In the genomic region with DNA sequence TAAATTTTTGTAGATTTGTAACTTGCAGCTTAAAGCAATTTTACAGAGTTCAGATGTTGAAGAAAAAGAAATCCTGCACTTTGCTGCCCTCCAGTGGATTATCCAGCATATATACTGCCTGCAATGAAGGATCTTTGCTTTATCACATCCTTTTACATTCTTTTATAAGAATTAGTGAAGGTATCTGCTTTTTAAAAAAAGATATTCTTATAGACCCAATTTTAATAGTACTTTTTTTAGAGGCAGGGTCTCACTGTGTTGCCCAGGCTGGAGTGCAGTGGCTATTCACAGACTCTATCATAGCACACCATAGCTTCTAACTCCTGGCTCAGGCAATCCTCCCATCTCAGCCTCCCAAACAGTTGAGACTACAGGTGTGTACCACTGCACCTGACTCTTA, we compare ENCODE assay signal across 8 cellular contexts.
A peak's percentile ranks its signal among the peaks of the same experiment; 100 is the strongest.
DNase-seq lines count a peak whose midpoint lies in the region; ATAC-seq and TF ChIP-seq lines count a peak whose summit lies in the region.

No MANE protein-coding gene starts in this region.

- intact Hi-C loops in activated T-helper 2 cell treated with anti-CD3 and anti-CD28 coated beads, Interferon-gamma antibody, Interleukin-2, Interleukin-4, amounts not matched to agents 10 μg/mL and 5 μg/mL and 100 μg/mL, durations not matched to agents 14 hours and 24 hours and 36 hours (cut with micrococcal nuclease), result loop anchor here (1.0 to 2.0 kb wide), 2 partner anchors 61 to 108 kb away; a partner anchor contains a TSS

- H3K4me1 Mint-ChIP-seq in memory B cell, result no peaks in the 10 kb centered on the region
- H3K4me1 Mint-ChIP-seq in activated T-helper 2 cell treated with anti-CD3 and anti-CD28 coated beads, Interferon-gamma antibody, Interleukin-2, Interleukin-4, amounts not matched to agents 10 μg/mL and 5 μg/mL and 100 μg/mL, durations not matched to agents 14 hours and 24 hours and 36 hours (ENCODE audit: low read depth), result peaks cover 3% of the 10 kb centered on the region

- H3K4me3 ChIP-seq in cardiac fibroblast (replicated peaks in 1 of 2; ENCODE audit: low read depth in 2 of 2, low read length in 2 of 2), result no peak overlapping the region

- DNase-seq in stimulated activated CD4-positive, alpha-beta T cell treated with anti-CD3 and anti-CD28 coated beads, Interleukin-12 subunit alpha, Interleukin-12 subunit beta, amount 100 ng/mL, for 4 hours, result peak; percentile 4
- no peak for DNase-seq in stimulated activated CD4-positive, alpha-beta T cell treated with anti-CD3 and anti-CD28 coated beads, Interleukin-1b, Interleukin-23, amount 100 ng/mL, for 48 hours
- DNase-seq in OCI-M1 (lab: John Stamatoyannopoulos, UW), result peak; percentile 70
- DNase-seq in cardiac fibroblast (ENCODE audit: low read depth in 2 of 2), result peak; percentile 61 to 70
- DNase-seq in memory B cell (ENCODE audit: low spot score in 2 of 2), result no peak
- no peak for DNase-seq in activated T-helper 2 cell treated with anti-CD3 and anti-CD28 coated beads, Interferon-gamma antibody, Interleukin-2, Interleukin-4, amounts not matched to agents 10 μg/mL and 5 μg/mL and 100 μg/mL, durations not matched to agents 14 hours and 24 hours and 36 hours (ENCODE audit: low spot score)

- H3K36me3 Mint-ChIP-seq in memory B cell, result peaks cover 9% of the 10 kb centered on the region
- H3K36me3 Mint-ChIP-seq in activated T-helper 2 cell treated with anti-CD3 and anti-CD28 coated beads, Interferon-gamma antibody, Interleukin-2, Interleukin-4, amounts not matched to agents 10 μg/mL and 5 μg/mL and 100 μg/mL, durations not matched to agents 14 hours and 24 hours and 36 hours (ENCODE audit: low read depth), result peaks cover 17% of the 10 kb centered on the region

- peak; percentile 69 for TF ChIP-seq CTCF in cardiac fibroblast (IDR thresholded peaks at IDR 0.05; ENCODE audit: low read depth, low read length)

- H3K27me3 Mint-ChIP-seq in memory B cell, result no peaks in the 10 kb centered on the region
- H3K27me3 Mint-ChIP-seq in activated T-helper 2 cell treated with anti-CD3 and anti-CD28 coated beads, Interferon-gamma antibody, Interleukin-2, Interleukin-4, amounts not matched to agents 10 μg/mL and 5 μg/mL and 100 μg/mL, durations not matched to agents 14 hours and 24 hours and 36 hours (ENCODE audit: low read depth), result no peaks in the 10 kb centered on the region

- peak; percentile 53 for ATAC-seq in HG02623 (IDR thresholded peaks at IDR 0.05; ENCODE audit: unreplicated experiment)
- peak; percentile 35 for ATAC-seq in memory B cell (ENCODE audit: low read depth)
- no peak for ATAC-seq in HG03442 (IDR thresholded peaks at IDR 0.05; ENCODE audit: unreplicated experiment)

- no peak overlapping the region for H3K4me3 Mint-ChIP-seq in memory B cell
- no peak overlapping the region for H3K4me3 Mint-ChIP-seq in activated T-helper 2 cell treated with anti-CD3 and anti-CD28 coated beads, Interferon-gamma antibody, Interleukin-2, Interleukin-4, amounts not matched to agents 10 μg/mL and 5 μg/mL and 100 μg/mL, durations not matched to agents 14 hours and 24 hours and 36 hours (ENCODE audit: low read depth)

- H3K9me3 Mint-ChIP-seq in memory B cell, result no peaks in the 10 kb centered on the region
- H3K9me3 Mint-ChIP-seq in activated T-helper 2 cell treated with anti-CD3 and anti-CD28 coated beads, Interferon-gamma antibody, Interleukin-2, Interleukin-4, amounts not matched to agents 10 μg/mL and 5 μg/mL and 100 μg/mL, durations not matched to agents 14 hours and 24 hours and 36 hours, result no peaks in the 10 kb centered on the region

- H3K27ac Mint-ChIP-seq in memory B cell, result no peak overlapping the region
- H3K27ac Mint-ChIP-seq in activated T-helper 2 cell treated with anti-CD3 and anti-CD28 coated beads, Interferon-gamma antibody, Interleukin-2, Interleukin-4, amounts not matched to agents 10 μg/mL and 5 μg/mL and 100 μg/mL, durations not matched to agents 14 hours and 24 hours and 36 hours, result no peak overlapping the region

Comparison
In these comparisons a context has a peak if more than half of its experiments do, and no peak if none do; other contexts are left out.
1. DNase-seq: peak in stimulated activated CD4-positive, alpha-beta T cell treated with anti-CD3 and anti-CD28 coated beads, Interleukin-12 subunit alpha, Interleukin-12 subunit beta, amount 100 ng/mL, for 4 hours (single experiment), OCI-M1 (single experiment) and cardiac fibroblast (2 of 2); none in stimulated activated CD4-positive, alpha-beta T cell treated with anti-CD3 and anti-CD28 coated beads, Interleukin-1b, Interleukin-23, amount 100 ng/mL, for 48 hours (single experiment), memory B cell (0 of 2) and activated T-helper 2 cell treated with anti-CD3 and anti-CD28 coated beads, Interferon-gamma antibody, Interleukin-2, Interleukin-4, amounts not matched to agents 10 μg/mL and 5 μg/mL and 100 μg/mL, durations not matched to agents 14 hours and 24 hours and 36 hours (single experiment).